In genomic region chr3:66405701-66406091, GRCh38 we compare ENCODE assay signal across 11 cellular contexts.
DNase-seq lines count a peak whose midpoint lies in the region; ATAC-seq and TF ChIP-seq lines count a peak whose summit lies in the region.
"Had no signal": no experiment of that assay in that cellular context is flagged by ENCODE, and none has a peak within 500 bp of the region (broad histone marks: within the 10 kb centered on the region; RNA-seq: fewer than 3 reads in every experiment).

No MANE protein-coding gene starts in this region.

- H3K4me1 ChIP-seq in gastrocnemius medialis: peaks cover 63 to 69% of the 10 kb centered on the region in 2 donors

- H3K9me3 ChIP-seq in gastrocnemius medialis: no peaks in the 10 kb centered on the region

- intact Hi-C loops in gastrocnemius medialis (cut with DNase I; ENCODE audit: low total_unique reads): loop anchor here (5.0 kb wide), 2 partner anchors 262 to 357 kb away; no protein-coding TSS in a partner anchor

- H3K9me3 Mint-ChIP-seq in immature natural killer cell: no peaks in the 10 kb centered on the region

- peak overlapping the region; percentile 77 to 92 (median 80) for H3K27ac ChIP-seq in gastrocnemius medialis
- H3K27ac ChIP-seq: cardiac muscle cell had no signal

- TF ChIP-seq POLR2A in gastrocnemius medialis (IDR thresholded peaks at IDR 0.05): no peak

- H3K4me1 Mint-ChIP-seq in immature natural killer cell: peaks cover 0 to 7% of the 10 kb centered on the region in 2 donors

- in situ Hi-C loops in gastrocnemius medialis (cut with MboI; ENCODE audit: low sequenced_read_pairs in 4 of 4): loop anchor here in 3 of 4 donors (5.0 to 10.0 kb wide), 2 partner anchors 97 to 409 kb away; partner anchors contain the start of gene LRIG1 (in 1 of the 3)

- no peak overlapping the region for H3K27ac Mint-ChIP-seq in immature natural killer cell

- peaks cover 0 to 13% (median 11%) of the 10 kb centered on the region in 3 donors for H3K36me3 Mint-ChIP-seq in immature natural killer cell

- peaks cover 0 to 3% (median 0%) of the 10 kb centered on the region in 3 donors for H3K27me3 Mint-ChIP-seq in immature natural killer cell (ENCODE audit: low read depth in 3 of 3)

- peaks cover 0 to 20% of the 10 kb centered on the region in 2 donors for H3K36me3 ChIP-seq in gastrocnemius medialis

- no peak for TF ChIP-seq CTCF in gastrocnemius medialis (IDR thresholded peaks at IDR 0.05 in 4 of 5, conservative IDR thresholded peaks at IDR 0.05 in 1 of 5)

- no peak overlapping the region for H3K4me3 ChIP-seq in gastrocnemius medialis
- H3K4me3 ChIP-seq: cardiac muscle cell had no signal

- ATAC-seq in gastrocnemius medialis: peak; percentile 49 to 57
- ATAC-seq in HG02970 (IDR thresholded peaks at IDR 0.05; ENCODE audit: low FRiP score, unreplicated experiment): no peak

- no peak overlapping the region for H3K4me3 Mint-ChIP-seq in immature natural killer cell

- DNase-seq in GM04504 (ENCODE audit: low read depth): peak; percentile 76
- peak in 33 of 56 donors; percentile 14 to 77 (median 52) for DNase-seq in amygdala (lab: John Stamatoyannopoulos, UW)
- peak; percentile 81 for DNase-seq in globus pallidus (ENCODE audit: low spot score)
- peak; percentile 71 to 76 for DNase-seq in gastrocnemius medialis
- DNase-seq in NCI-H187 treated with DMSO at 0.1 percent for 48 hours (lab: John Stamatoyannopoulos, UW): no peak
- no peak for DNase-seq in immature natural killer cell
- DNase-seq in activated CD4-positive, CD25-positive, alpha-beta regulatory T cell treated with anti-CD3 and anti-CD28 coated beads, Interleukin-2, amount 50 U/mL, for 72 hours: no peak
- DNase-seq: NCI-H2081 treated with DMSO at 0.1 percent for 48 hours, SHP77 treated with DMSO at 0.1 percent for 48 hours had no signal

- H3K27me3 ChIP-seq in gastrocnemius medialis: no peaks in the 10 kb centered on the region
- H3K27me3 ChIP-seq: cardiac muscle cell had no signal

Comparison
In these comparisons a context has a peak if more than half of its experiments do, and no peak if none do; other contexts are left out.
1. DNase-seq: peak in GM04504 (single experiment), amygdala (33 of 56), globus pallidus (single experiment) and gastrocnemius medialis (2 of 2); none in NCI-H187 treated with DMSO at 0.1 percent for 48 hours (single experiment), immature natural killer cell (0 of 3) and activated CD4-positive, CD25-positive, alpha-beta regulatory T cell treated with anti-CD3 and anti-CD28 coated beads, Interleukin-2, amount 50 U/mL, for 72 hours (single experiment).